In genomic region chr16:2682209-2683021, GRCh38 we compare ENCODE assay signal across 8 cellular contexts. TPM values are rescaled to one million over a fixed set of nuclear protein-coding genes. Genes with fewer than 3 reads are reported as not detected.
DNase-seq lines count a peak whose midpoint lies in the region; ATAC-seq and TF ChIP-seq lines count a peak whose summit lies in the region.

KCTD5 (plus strand) TSS chr16:2682523; CDS start chr16:2682549, 26 bp downstream.

- RAD21 ChIA-PET in HCT116 (lab: Charles Lee; ENCODE audit: low non-redundant PET in 1 of 2, low total read pairs in 2 of 2, uncharacterized antibody in 2 of 2, unreplicated experiment in 2 of 2): interaction anchor here in 1 of 2 experiments (0.6 kb wide), 1 partner anchor 70 kb away, joined by 3 read pairs; the partner anchor contains the start of gene SRRM2

- in situ Hi-C loops in SK-MEL-5 (cut with HindIII; ENCODE audit: low pct_unique_long_range_greater_than_20kb, low sequenced_read_pairs): no loop called here

- H2AFZ ChIP-seq in HCT116 (ENCODE audit: low read depth, low read length, poor library complexity, severe bottlenecking) (no peak within 1 kb of the TSS), neuron (ENCODE audit: low read depth, low read length) (no peak within 1 kb of the TSS)

- no peaks in the 10 kb centered on the region for H3K36me3 ChIP-seq in ES-I3 (ENCODE audit: insufficient read depth, low read length)
- H3K36me3 ChIP-seq in HCT116 (ENCODE audit: control insufficient read depth in 1 of 2, insufficient read depth in 2 of 2, low read length in 2 of 2): no peaks in the 10 kb centered on the region
- H3K36me3 ChIP-seq in neuron (ENCODE audit: insufficient read depth, low read length): no peaks in the 10 kb centered on the region

- H3K4me1 ChIP-seq in ES-I3 (ENCODE audit: insufficient read depth, low read length): no peaks in the 10 kb centered on the region
- peaks cover 8 to 35% of the 10 kb centered on the region in 2 experiments for H3K4me1 ChIP-seq in HCT116 (ENCODE audit: control insufficient read depth in 1 of 2, insufficient read depth in 2 of 2, low read length in 2 of 2)
- H3K4me1 ChIP-seq in neuron (ENCODE audit: insufficient read depth, low read length): peaks cover 6% of the 10 kb centered on the region

- BruUV-seq in HCT116 (replicated peaks; lab: Mats Ljungman, UMichigan): no TSS peak

- POLR2A ChIA-PET in HCT116 (lab: Charles Lee): interaction anchor here (0.6 to 1.4 kb wide), 7 partner anchors 9 to 186 kb away, joined by 3 to 8 read pairs (median 3); partner anchors contain the start of gene PRSS27

- peak; percentile 93 for DNase-seq in HCT116 (ENCODE audit: low read depth, low spot score)
- peak; percentile 96 for DNase-seq in NAMALWA (ENCODE audit: low spot score)
- DNase-seq in SK-MEL-5 (ENCODE audit: low read depth, low spot score): peak; percentile 94
- peak; percentile 98 for DNase-seq in activated naive CD4-positive, alpha-beta T cell treated with Interleukin-2 at 50 U/mL for 16 hours
- DNase-seq in foreskin melanocyte: peak; percentile 92
- DNase-seq in stromal cell of bone marrow (ENCODE audit: low read depth): peak; percentile 93

- H4K20me1 ChIP-seq in HCT116 (ENCODE audit: insufficient read depth): no peaks in the 10 kb centered on the region

- intact Hi-C loops in HCT116 (cut with micrococcal nuclease): loop anchor here (2.0 kb wide), 1 partner anchor 38 kb away; the partner anchor contains the start of gene PRSS27

- H3K79me2 ChIP-seq in HCT116 (ENCODE audit: insufficient read depth, low read length): peaks cover 50% of the 10 kb centered on the region

- peak within 1 kb of the TSS; percentile 89 for H3K9ac ChIP-seq in ES-I3 (ENCODE audit: low read depth, low read length)
- H3K9ac ChIP-seq in HCT116 (ENCODE audit: low read length): peak within 1 kb of the TSS; percentile 73

- H3K27me3 ChIP-seq in HCT116 (ENCODE audit: insufficient read depth, low read length) (no peaks in the 10 kb centered on the region), neuron (ENCODE audit: insufficient read depth, low read length) (no peaks in the 10 kb centered on the region)

- no peak for TF ChIP-seq CTCF in HCT116 (IDR thresholded peaks at IDR 0.05 in 2 of 3, conservative IDR thresholded peaks at IDR 0.05 in 1 of 3; ENCODE audit: borderline replicate concordance in 1 of 3, insufficient read depth in 1 of 3, low read depth in 2 of 3, low read length in 2 of 3)

- H3K9me3 ChIP-seq in ES-I3 (ENCODE audit: control insufficient read depth, insufficient read depth, low read length) (no peaks in the 10 kb centered on the region), HCT116 (ENCODE audit: control insufficient read depth in 1 of 2, insufficient read depth in 1 of 2, low read depth in 1 of 2, low read length in 2 of 2) (no peaks in the 10 kb centered on the region), neuron (ENCODE audit: low read length) (no peaks in the 10 kb centered on the region)

- peak within 1 kb of the TSS; percentile 86 for H3K27ac ChIP-seq in HCT116 (ENCODE audit: low read depth, low read length)

- peak within 1 kb of the TSS; percentile 66 for H3K4me2 ChIP-seq in HCT116 (ENCODE audit: low read length)

- CTCF ChIA-PET in HCT116 (lab: Charles Lee): no interaction called here

- H3K4me3 ChIP-seq in HCT116 (replicated peaks in 1 of 2; ENCODE audit: low read depth in 1 of 2, low read length in 2 of 2) (peak within 1 kb of the TSS; percentile 83 to 99), neuron (ENCODE audit: low read length) (peak within 1 kb of the TSS; percentile 98)

- ATAC-seq in HCT116: peak; percentile 87

- no peaks in the 10 kb centered on the region for H3K9me2 ChIP-seq in HCT116 (ENCODE audit: insufficient read depth)

- TF ChIP-seq RAD21 in HCT116 (IDR thresholded peaks at IDR 0.05; ENCODE audit: low read depth): no peak

- TF ChIP-seq POLR2A in HCT116 (IDR thresholded peaks at IDR 0.05; ENCODE audit: borderline replicate concordance, extremely low read depth, insufficient read depth, insufficient read length): peak; percentile 92

TF ChIP-seq in HCT116, 20 proteins besides CTCF, POLR2A, EP300 and RAD21:
- TF ChIP-seq YY1 (IDR thresholded peaks at IDR 0.05; ENCODE audit: extremely low read depth, insufficient replicate concordance, low read depth, low read length): peak; percentile 94
- TF ChIP-seq JUND (IDR thresholded peaks at IDR 0.05): no peak; the same call in 1 of the 2 replicates
- peak; percentile 90 for TF ChIP-seq SRF (IDR thresholded peaks at IDR 0.05; ENCODE audit: low read depth)
- TF ChIP-seq MAX (IDR thresholded peaks at IDR 0.05): peak; percentile 97
- TF ChIP-seq SIN3A (IDR thresholded peaks at IDR 0.05; ENCODE audit: low read depth): peak; percentile 83
- TF ChIP-seq ZNF274 (IDR thresholded peaks at IDR 0.05; ENCODE audit: low read depth, low read length): no peak
- TF ChIP-seq ZFX (IDR thresholded peaks at IDR 0.05): peak; percentile 77
- peak; percentile 99 for TF ChIP-seq CBX3 (IDR thresholded peaks at IDR 0.05; ENCODE audit: low read depth)
- TF ChIP-seq FOSL1 (IDR thresholded peaks at IDR 0.05; ENCODE audit: low read depth): no peak; the same call in 1 of the 2 replicates
- TF ChIP-seq POLR2AphosphoS5 (IDR thresholded peaks at IDR 0.05; ENCODE audit: low read depth, low read length): no peak; the same call in none of the 2 replicates
- no peak for TF ChIP-seq EZH2phosphoT487 (IDR thresholded peaks at IDR 0.05; ENCODE audit: borderline replicate concordance)
- peak; percentile 26 for TF ChIP-seq ZBTB33 (IDR thresholded peaks at IDR 0.05; ENCODE audit: extremely low read depth, insufficient replicate concordance, low read length)
- peak; percentile 96 for TF ChIP-seq SP1 (IDR thresholded peaks at IDR 0.05; ENCODE audit: low read depth)
- no peak for TF ChIP-seq REST (IDR thresholded peaks at IDR 0.05; ENCODE audit: low read depth)
- TF ChIP-seq ATF3 (IDR thresholded peaks at IDR 0.05): no peak
- peak; percentile 51 for TF ChIP-seq TCF7L2 (IDR thresholded peaks at IDR 0.05; ENCODE audit: borderline replicate concordance, extremely low read depth, insufficient read depth, insufficient read length)
- peak; percentile 88; the same call in 1 of the 2 replicates for TF ChIP-seq ELF1 (IDR thresholded peaks at IDR 0.05; ENCODE audit: borderline replicate concordance, low read depth)
- no peak for TF ChIP-seq CEBPB (IDR thresholded peaks at IDR 0.05; ENCODE audit: low read depth)
- peak; percentile 81 for TF ChIP-seq EGR1 (IDR thresholded peaks at IDR 0.05; ENCODE audit: low read depth)
- no peak for TF ChIP-seq EZH2 (IDR thresholded peaks at IDR 0.05)
TF ChIP-seq in HCT116: peak in this region for 11.

RNA-seq across cellular contexts. Expression of gene KCTD5, which starts in this region (rescaled TPM):
- total RNA-seq in HCT116 (2021; ENCODE audit: unreplicated experiment): 42.1 TPM
- 35.3 and 35.8 TPM in 2 replicates for polyA plus RNA-seq in HCT116 (2012)
- 21.5 and 23.4 TPM in 2 replicates for total RNA-seq in SK-MEL-5 (2014; rRNA removed; shearing (Covaris generic))
- polyA plus RNA-seq in SK-MEL-5 (2015; cell fraction: cytosol; rRNA removed): 58.1 and 72.1 TPM in 2 replicates
- polyA plus RNA-seq in SK-MEL-5 (2015; cell fraction: nucleus; rRNA removed): 17.0 and 17.2 TPM in 2 replicates

Comparison
In these comparisons a context has a peak if more than half of its experiments do, and no peak if none do; other contexts are left out.
1. Peak in every context shown above with its lines: DNase-seq, ATAC-seq, H3K4me3 ChIP-seq and H3K27ac ChIP-seq.